ENCODE assay signal across 11 cellular contexts in the genomic region with DNA sequence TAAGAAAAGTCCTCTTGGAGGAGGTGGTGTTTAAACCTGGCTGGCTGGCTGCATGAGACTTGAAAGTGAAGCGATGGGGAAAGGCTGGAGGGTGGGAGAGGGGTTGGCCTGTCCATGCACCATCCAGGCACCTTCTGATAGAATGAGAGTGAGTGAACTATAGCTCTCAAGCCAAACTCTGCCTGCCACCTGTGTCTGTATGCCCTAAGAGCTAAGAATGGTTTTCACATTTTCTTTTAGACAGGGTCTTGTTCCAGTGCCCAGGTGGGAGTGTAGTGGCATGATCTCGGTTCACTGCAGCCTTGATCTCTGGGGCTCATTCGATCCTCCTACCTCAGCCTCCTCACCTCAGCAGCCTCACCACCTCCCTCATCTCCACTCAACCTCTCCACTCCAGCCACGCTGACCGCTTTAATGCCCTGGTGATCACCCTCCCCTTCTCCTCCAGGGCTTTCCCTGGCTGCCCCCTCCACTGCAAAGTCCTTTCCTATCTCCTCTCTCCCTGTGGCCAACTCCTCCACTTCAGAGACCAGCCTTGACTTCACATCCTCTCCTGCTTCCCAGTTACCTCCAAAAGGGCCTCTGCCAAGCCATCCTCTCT. TPM values are rescaled to one million over a fixed set of nuclear protein-coding genes. Genes with fewer than 3 reads are reported as not detected.
A peak's percentile ranks its signal among the peaks of the same experiment; 100 is the strongest.
DNase-seq lines count a peak whose midpoint lies in the region; ATAC-seq and TF ChIP-seq lines count a peak whose summit lies in the region.
"Had no signal": no experiment of that assay in that cellular context is flagged by ENCODE, and none has a peak within 500 bp of the region (broad histone marks: within the 10 kb centered on the region; RNA-seq: fewer than 3 reads in every experiment).

No MANE protein-coding gene starts in this region.

- H3K9me3 Mint-ChIP-seq in Calu3 (ENCODE audit: low read depth, unreplicated experiment) = peaks cover 5% of the 10 kb centered on the region
- H3K9me3 Mint-ChIP-seq: activated naive CD8-positive, alpha-beta T cell treated with anti-CD3 and anti-CD28 coated beads, Interleukin-2, amount 50 U/mL, for 24 hours; naive thymus-derived CD8-positive, alpha-beta T cell had no signal

- TF ChIP-seq CTCF in Calu3 (IDR thresholded peaks at IDR 0.05; ENCODE audit: unreplicated experiment) (no peak), RWPE2 (IDR thresholded peaks at IDR 0.05; ENCODE audit: poor library complexity, severe bottlenecking) (no peak), gastroesophageal sphincter (IDR thresholded peaks at IDR 0.05) (no peak)

- CTCF ChIA-PET in Calu3 (lab: Charles Lee) = interaction anchor here (1.4 to 2.5 kb wide), 2 partner anchors 39 to 235 kb away, joined by 7 to 14 read pairs; no protein-coding TSS in a partner anchor

- no TSS peak for BruUV-seq in Calu3 (replicated peaks; lab: Mats Ljungman, UMichigan)

- H3K36me3 ChIP-seq in RWPE2 (ENCODE audit: low read depth) (no peaks in the 10 kb centered on the region), gastroesophageal sphincter (no peaks in the 10 kb centered on the region), stomach smooth muscle (ENCODE audit: control insufficient read depth in 2 of 2, insufficient read depth in 2 of 2, low read length in 2 of 2) (no peaks in the 10 kb centered on the region)
- H3K36me3 ChIP-seq: right lobe of liver had no signal

- TF ChIP-seq POLR2A in gastroesophageal sphincter (IDR thresholded peaks at IDR 0.05) = no peak

- no peak overlapping the region for H3K4me3 Mint-ChIP-seq in Calu3 (ENCODE audit: low read depth, unreplicated experiment)
- H3K4me3 Mint-ChIP-seq: activated naive CD8-positive, alpha-beta T cell treated with anti-CD3 and anti-CD28 coated beads, Interleukin-2, amount 50 U/mL, for 24 hours; naive thymus-derived CD8-positive, alpha-beta T cell had no signal

- H3K27ac ChIP-seq in RWPE2 (ENCODE audit: poor library complexity, severe bottlenecking) = peak overlapping the region; percentile 96
- peak overlapping the region in 3 of 4 donors; percentile 39 to 83 (median 46) for H3K27ac ChIP-seq in gastroesophageal sphincter
- H3K27ac ChIP-seq in stomach smooth muscle (ENCODE audit: low read length) = peak overlapping the region; percentile 55
- H3K27ac ChIP-seq: right lobe of liver had no signal

- WGBS in gastroesophageal sphincter (ENCODE audit: low coverage in 1 of 2), 2 donors = 61 to 71% methylated on average over 4 to 5 of the region's 5 CpGs

- no peak for ATAC-seq in RWPE2 (ENCODE audit: low read depth)
- ATAC-seq in gastroesophageal sphincter = no peak

- H3K4me1 ChIP-seq in RWPE2 (ENCODE audit: insufficient read depth, poor library complexity, severe bottlenecking) (peaks cover 32% of the 10 kb centered on the region), gastroesophageal sphincter (peaks cover 0 to 47% (median 9%) of the 10 kb centered on the region in 3 donors), stomach smooth muscle (ENCODE audit: control insufficient read depth, insufficient read depth, low read length) (peaks cover 36% of the 10 kb centered on the region)

- H3K27me3 ChIP-seq in RWPE2 (ENCODE audit: insufficient read depth, poor library complexity, severe bottlenecking) (no peaks in the 10 kb centered on the region), gastroesophageal sphincter (no peaks in the 10 kb centered on the region), stomach smooth muscle (ENCODE audit: control insufficient read depth in 1 of 2, insufficient read depth in 2 of 2, low read length in 2 of 2) (no peaks in the 10 kb centered on the region)
- H3K27me3 ChIP-seq: right lobe of liver had no signal

- peak overlapping the region; percentile 64 for H3K27ac Mint-ChIP-seq in Calu3 (ENCODE audit: unreplicated experiment)

- H3K9ac ChIP-seq in stomach smooth muscle (ENCODE audit: low read length in 2 of 2) = no peak overlapping the region

- H3K4me3 ChIP-seq in RWPE2 (ENCODE audit: severe bottlenecking) = no peak overlapping the region
- H3K4me3 ChIP-seq in gastroesophageal sphincter = no peak overlapping the region
- H3K4me3 ChIP-seq in stomach smooth muscle (ENCODE audit: low read length in 2 of 2) = no peak overlapping the region
- H3K4me3 ChIP-seq: lung, right lobe of liver had no signal

- no peak for TF ChIP-seq EP300 in gastroesophageal sphincter (IDR thresholded peaks at IDR 0.05)

- H3K36me3 Mint-ChIP-seq in Calu3 (ENCODE audit: insufficient read depth, unreplicated experiment) = peaks cover 17% of the 10 kb centered on the region
- H3K36me3 Mint-ChIP-seq: naive thymus-derived CD8-positive, alpha-beta T cell had no signal

- no peaks in the 10 kb centered on the region for H3K27me3 Mint-ChIP-seq in Calu3 (ENCODE audit: unreplicated experiment)

- H3K9me3 ChIP-seq in RWPE2 (ENCODE audit: severe bottlenecking) (no peaks in the 10 kb centered on the region), gastroesophageal sphincter (no peaks in the 10 kb centered on the region), stomach smooth muscle (ENCODE audit: control insufficient read depth in 2 of 2, low read length in 2 of 2) (no peaks in the 10 kb centered on the region)
- H3K9me3 ChIP-seq: right lobe of liver had no signal

- intact Hi-C loops in Calu3 (cut with micrococcal nuclease; ENCODE audit: unreplicated experiment) = loop anchor here (1.0 to 5.0 kb wide), 4 partner anchors 41 to 235 kb away; no protein-coding TSS in a partner anchor

- no peak for DNase-seq in Calu3
- no peak for DNase-seq in RWPE2 (ENCODE audit: low spot score)
- no peak for DNase-seq in NCI-H774 (lab: John Stamatoyannopoulos, UW)
- DNase-seq in mucosa of gallbladder (ENCODE audit: low spot score) = no peak
- DNase-seq in NCI-H1436 (lab: John Stamatoyannopoulos, UW) = no peak

- H3K4me1 Mint-ChIP-seq in Calu3 (ENCODE audit: low read depth, unreplicated experiment) = peaks cover 45% of the 10 kb centered on the region

RNA-seq across cellular contexts. Expression of gene DKK3, which starts 38.3 kb away (rescaled TPM):
- total RNA-seq in Calu3 (2022) = 11.9 and 14.6 TPM in 2 replicates
- total RNA-seq in gastroesophageal sphincter = 100 to 1,000 TPM in 2 of 4 donors, 10 to 100 TPM in 2; 72.1 to 249 (median 127) TPM
- total RNA-seq in mucosa of gallbladder = 80.0 TPM

Comparison
In these comparisons a context has a peak if more than half of its experiments do, and no peak if none do; other contexts are left out.
1. H3K27ac ChIP-seq: peak in every context shown above with its lines; median percentile 96 in RWPE2; 55 in stomach smooth muscle; 46 in gastroesophageal sphincter.